Comparison of ENCODE assay signal across 31 cellular contexts in genomic region chr2:120684225-120684624, GRCh38. TPM values are rescaled to one million over a fixed set of nuclear protein-coding genes. Genes with fewer than 3 reads are reported as not detected.
DNase-seq lines count a peak whose midpoint lies in the region; TF ChIP-seq lines count a peak whose summit lies in the region.
"Had no signal": no experiment of that assay in that cellular context is flagged by ENCODE, and none has a peak within 500 bp of the region (broad histone marks: within the 10 kb centered on the region; RNA-seq: fewer than 3 reads in every experiment).

No MANE protein-coding gene starts in this region.

- no peaks in the 10 kb centered on the region for H3K27me3 Mint-ChIP-seq in activated T-helper 2 cell treated with anti-CD3 and anti-CD28 coated beads, Interferon-gamma antibody, Interleukin-2, Interleukin-4, amounts not matched to agents 10 μg/mL and 5 μg/mL and 100 μg/mL, durations not matched to agents 14 hours and 24 hours and 36 hours (ENCODE audit: low read depth)
- H3K27me3 Mint-ChIP-seq in activated naive CD4-positive, alpha-beta T cell treated with anti-CD3 and anti-CD28 coated beads, Interleukin-2, amount 10 ng/mL, durations not matched to agents 7 days and 5 days, result peaks cover 26% of the 10 kb centered on the region

- peaks cover 28% of the 10 kb centered on the region for H3K27me3 ChIP-seq in skeletal muscle satellite cell (ENCODE audit: control insufficient read depth, insufficient read depth, low read length)
- H3K27me3 ChIP-seq: Peyer's patch, thyroid gland had no signal

- no peaks in the 10 kb centered on the region for H3K36me3 Mint-ChIP-seq in activated T-helper 2 cell treated with anti-CD3 and anti-CD28 coated beads, Interferon-gamma antibody, Interleukin-2, Interleukin-4, amounts not matched to agents 10 μg/mL and 5 μg/mL and 100 μg/mL, durations not matched to agents 14 hours and 24 hours and 36 hours (ENCODE audit: low read depth)
- no peaks in the 10 kb centered on the region for H3K36me3 Mint-ChIP-seq in activated naive CD4-positive, alpha-beta T cell treated with anti-CD3 and anti-CD28 coated beads, Interleukin-2, amount 10 ng/mL, durations not matched to agents 7 days and 5 days
- H3K36me3 Mint-ChIP-seq: CD8-positive, alpha-beta memory T cell; mesothelial cell of epicardium; naive thymus-derived CD4-positive, alpha-beta T cell; T-cell had no signal

- no peak overlapping the region for H3K27ac Mint-ChIP-seq in activated T-helper 2 cell treated with anti-CD3 and anti-CD28 coated beads, Interferon-gamma antibody, Interleukin-2, Interleukin-4, amounts not matched to agents 10 μg/mL and 5 μg/mL and 100 μg/mL, durations not matched to agents 14 hours and 24 hours and 36 hours
- no peak overlapping the region for H3K27ac Mint-ChIP-seq in activated naive CD4-positive, alpha-beta T cell treated with anti-CD3 and anti-CD28 coated beads, Interleukin-2, amount 10 ng/mL, durations not matched to agents 7 days and 5 days
- H3K27ac Mint-ChIP-seq: activated CD8-positive, alpha-beta T cell treated with anti-CD3 and anti-CD28 coated beads, Interleukin-2, amount 10 ng/mL, durations not matched to agents 7 days and 5 days; CD8-positive, alpha-beta memory T cell; mesothelial cell of epicardium; naive thymus-derived CD4-positive, alpha-beta T cell; T-cell had no signal

- CTCF ChIA-PET in activated naive CD4-positive, alpha-beta T cell treated with anti-CD3 and anti-CD28 coated beads, Interleukin-2, amount 10 ng/mL, durations not matched to agents 7 days and 5 days (lab: Charles Lee), result interaction anchor here (0.7 to 0.8 kb wide), 2 partner anchors 342 to 391 kb away, joined by 3 to 4 read pairs; no protein-coding TSS in a partner anchor

- intact Hi-C loops in activated T-helper 2 cell treated with anti-CD3 and anti-CD28 coated beads, Interferon-gamma antibody, Interleukin-2, Interleukin-4, amounts not matched to agents 10 μg/mL and 5 μg/mL and 100 μg/mL, durations not matched to agents 14 hours and 24 hours and 36 hours (cut with micrococcal nuclease), result loop anchor here (5.0 kb wide), 1 partner anchor 577 kb away; no protein-coding TSS in a partner anchor

- peak overlapping the region; percentile 28 for H3K4me2 ChIP-seq in skeletal muscle satellite cell (ENCODE audit: low read length)

- no peaks in the 10 kb centered on the region for H3K9me3 Mint-ChIP-seq in activated T-helper 2 cell treated with anti-CD3 and anti-CD28 coated beads, Interferon-gamma antibody, Interleukin-2, Interleukin-4, amounts not matched to agents 10 μg/mL and 5 μg/mL and 100 μg/mL, durations not matched to agents 14 hours and 24 hours and 36 hours
- H3K9me3 Mint-ChIP-seq in activated naive CD4-positive, alpha-beta T cell treated with anti-CD3 and anti-CD28 coated beads, Interleukin-2, amount 10 ng/mL, durations not matched to agents 7 days and 5 days, result no peaks in the 10 kb centered on the region
- H3K9me3 Mint-ChIP-seq: mesothelial cell of epicardium had no signal

- no peak overlapping the region for H3K4me3 Mint-ChIP-seq in activated T-helper 2 cell treated with anti-CD3 and anti-CD28 coated beads, Interferon-gamma antibody, Interleukin-2, Interleukin-4, amounts not matched to agents 10 μg/mL and 5 μg/mL and 100 μg/mL, durations not matched to agents 14 hours and 24 hours and 36 hours (ENCODE audit: low read depth)
- no peak overlapping the region for H3K4me3 Mint-ChIP-seq in activated naive CD4-positive, alpha-beta T cell treated with anti-CD3 and anti-CD28 coated beads, Interleukin-2, amount 10 ng/mL, durations not matched to agents 7 days and 5 days
- H3K4me3 Mint-ChIP-seq: activated CD8-positive, alpha-beta T cell treated with anti-CD3 and anti-CD28 coated beads, Interleukin-2, amount 10 ng/mL, durations not matched to agents 7 days and 5 days; CD8-positive, alpha-beta memory T cell; mesothelial cell of epicardium; naive thymus-derived CD4-positive, alpha-beta T cell; T-cell had no signal

- H3K9me3 ChIP-seq in skeletal muscle satellite cell (replicated peaks; ENCODE audit: low read length), result no peaks in the 10 kb centered on the region
- H3K9me3 ChIP-seq: left ventricle myocardium inferior, Peyer's patch, thyroid gland had no signal

- H3K36me3 ChIP-seq in skeletal muscle satellite cell (ENCODE audit: insufficient read depth, low read length), result no peaks in the 10 kb centered on the region
- H3K36me3 ChIP-seq: left ventricle myocardium inferior, Peyer's patch, thyroid gland had no signal

- H3K4me3 ChIP-seq in fibroblast of mammary gland (ENCODE audit: control insufficient read depth, low read depth, low read length) (no peak overlapping the region), skeletal muscle satellite cell (ENCODE audit: low read length) (peak overlapping the region; percentile 27)
- H3K4me3 ChIP-seq: left ventricle myocardium inferior, Peyer's patch, thyroid gland had no signal

- no peaks in the 10 kb centered on the region for H3K4me1 Mint-ChIP-seq in activated T-helper 2 cell treated with anti-CD3 and anti-CD28 coated beads, Interferon-gamma antibody, Interleukin-2, Interleukin-4, amounts not matched to agents 10 μg/mL and 5 μg/mL and 100 μg/mL, durations not matched to agents 14 hours and 24 hours and 36 hours (ENCODE audit: low read depth)
- H3K4me1 Mint-ChIP-seq in activated naive CD4-positive, alpha-beta T cell treated with anti-CD3 and anti-CD28 coated beads, Interleukin-2, amount 10 ng/mL, durations not matched to agents 7 days and 5 days, result no peaks in the 10 kb centered on the region

- peak overlapping the region; percentile 31 for H3K27ac ChIP-seq in VCaP
- H3K27ac ChIP-seq: left ventricle myocardium inferior, Peyer's patch, thyroid gland had no signal

- TF ChIP-seq CTCF in AG09319 (IDR thresholded peaks at IDR 0.05; ENCODE audit: low read depth, low read length) (no peak), VCaP (conservative IDR thresholded peaks at IDR 0.05) (no peak), fibroblast of mammary gland (conservative IDR thresholded peaks at IDR 0.05; ENCODE audit: control insufficient read depth, insufficient read depth, low read depth, low read length) (no peak)

- peaks cover 17% of the 10 kb centered on the region for H3K4me1 ChIP-seq in skeletal muscle satellite cell (ENCODE audit: control insufficient read depth, insufficient read depth, low read length)

- peak overlapping the region; percentile 47 for H3K9ac ChIP-seq in skeletal muscle satellite cell (ENCODE audit: low read depth, low read length)

- peak; percentile 72 for DNase-seq in AG09319 (ENCODE audit: extremely low read depth, low read depth)
- peak; percentile 71 for DNase-seq in fibroblast of mammary gland (ENCODE audit: low read depth)
- no peak for DNase-seq in NCI-H748 (lab: John Stamatoyannopoulos, UW; ENCODE audit: unreplicated experiment)
- DNase-seq in activated T-helper 2 cell treated with anti-CD3 and anti-CD28 coated beads, Interferon-gamma antibody, Interleukin-2, Interleukin-4, amounts not matched to agents 10 μg/mL and 5 μg/mL and 100 μg/mL, durations not matched to agents 14 hours and 24 hours and 36 hours (ENCODE audit: low spot score), result no peak
- no peak for DNase-seq in activated naive CD4-positive, alpha-beta T cell treated with anti-CD3 and anti-CD28 coated beads, Interleukin-2, amount 10 ng/mL, durations not matched to agents 7 days and 5 days
- DNase-seq in hippocampal formation (lab: John Stamatoyannopoulos, UW), result no peak
- DNase-seq: activated CD4-positive, alpha-beta T cell treated with anti-CD3 and anti-CD28 coated beads for 1 hour; activated CD8-positive, alpha-beta T cell treated with anti-CD3 and anti-CD28 coated beads, Interleukin-2, amount 10 ng/mL, durations not matched to agents 7 days and 5 days; activated gamma-delta T cell treated with Interleukin-2 at 50 U/mL for 16 hours; activated T-cell treated with anti-CD3 and anti-CD28 coated beads for 4 hours; cortex of kidney; foreskin melanocyte; GF-D8; hypothalamus; left ventricle myocardium inferior; naive thymus-derived CD4-positive, alpha-beta T cell; NCI-H1048; NCI-H187; NCI-H2171 treated with DMSO at 0.1 percent for 48 hours; NCI-H524 treated with DMSO at 0.1 percent for 48 hours; occipital lobe; SIG-M5; stimulated activated CD4-positive, alpha-beta T cell treated with anti-CD3 and anti-CD28 coated beads, Interleukin-12 subunit alpha, Interleukin-12 subunit beta, amount 100 ng/mL, for 4 hours; stimulated activated naive CD4-positive, alpha-beta T cell treated with Interleukin-2 at 50 U/mL for 16 hours; T-cell; thyroid gland had no signal

RNA-seq across cellular contexts. Expression of gene GLI2, which starts 51.4 kb away (rescaled TPM):
- total RNA-seq in skeletal muscle satellite cell (2012; rRNA removed), result 4.2 and 4.3 TPM in 2 replicates
- 0.07 TPM in 1 of 2 replicates, not detected in the other for total RNA-seq in activated T-helper 2 cell treated with anti-CD3 and anti-CD28 coated beads, Interferon-gamma antibody, Interleukin-2, Interleukin-4, amounts not matched to agents 10 μg/mL and 5 μg/mL and 100 μg/mL, durations not matched to agents 14 hours and 24 hours and 36 hours
- total RNA-seq: CD8-positive, alpha-beta memory T cell had no signal

Comparison
In these comparisons a context has a peak if more than half of its experiments do, and no peak if none do; other contexts are left out.
1. DNase-seq: peak in AG09319 (single experiment) and fibroblast of mammary gland (single experiment); none in NCI-H748 (single experiment), activated T-helper 2 cell treated with anti-CD3 and anti-CD28 coated beads, Interferon-gamma antibody, Interleukin-2, Interleukin-4, amounts not matched to agents 10 μg/mL and 5 μg/mL and 100 μg/mL, durations not matched to agents 14 hours and 24 hours and 36 hours (single experiment), activated naive CD4-positive, alpha-beta T cell treated with anti-CD3 and anti-CD28 coated beads, Interleukin-2, amount 10 ng/mL, durations not matched to agents 7 days and 5 days (single experiment) and hippocampal formation (0 of 2).